22 cellular contexts compared by ENCODE assay signal in genomic region chr1:81499487-81499886, GRCh38.
"Had no signal": no experiment of that assay in that cellular context is flagged by ENCODE, and none has a peak within 500 bp of the region (broad histone marks: within the 10 kb centered on the region; RNA-seq: fewer than 3 reads in every experiment).

No MANE protein-coding gene starts in this region.

- ATAC-seq: effector memory CD8-positive, alpha-beta T cell; gastrocnemius medialis; left lobe of liver; naive thymus-derived CD4-positive, alpha-beta T cell; stimulated activated memory B cell treated with anti-CD40 and anti-IgM and Interleukin-4, amounts not matched to agents 10 μg/mL and 1 μg/mL and 100 μg/mL, for 72 hours; stimulated activated naive CD8-positive, alpha-beta T cell treated with anti-CD3 and anti-CD28 coated beads, Interleukin-15, Interleukin-2, amounts not matched to agents 100 U/mL and 50 U/mL, for 24 hours had no signal

- FAIRE-seq: urothelium cell line had no signal

- DNase-seq: cortex of kidney; effector memory CD8-positive, alpha-beta T cell; gastrocnemius medialis; heart left ventricle; kidney; mesenchymal stem cell; naive thymus-derived CD4-positive, alpha-beta T cell; nephron progenitor cell; occipital lobe; ovary; retina; spleen; stimulated activated CD4-positive, alpha-beta T cell treated with anti-CD3 and anti-CD28 coated beads, Interleukin-4, amount 100 ng/mL, for 4 hours; stimulated activated naive CD8-positive, alpha-beta T cell treated with anti-CD3 and anti-CD28 coated beads, Interleukin-15, Interleukin-2, amounts not matched to agents 100 U/mL and 50 U/mL, for 24 hours; substantia nigra; testis; tibial artery had no signal

- H3K4me3 ChIP-seq: gastrocnemius medialis, heart left ventricle, hepatocyte, ovary, skin epidermis, spleen, testis, tibial artery had no signal
